Comparison of ENCODE assay signal across 15 cellular contexts in genomic region chr21:35426484-35426883, GRCh38.
"Had no signal": no experiment of that assay in that cellular context is flagged by ENCODE, and none has a peak within 500 bp of the region (broad histone marks: within the 10 kb centered on the region; RNA-seq: fewer than 3 reads in every experiment).

No MANE protein-coding gene starts in this region.

- ATAC-seq: effector memory CD8-positive, alpha-beta T cell; left colon; stimulated activated memory B cell treated with anti-CD40 and anti-IgM and Interleukin-4, amounts not matched to agents 10 μg/mL and 1 μg/mL and 100 μg/mL, for 72 hours; T-helper 17 cell had no signal

- H3K4me1 Mint-ChIP-seq: naive B cell had no signal

- H3K27ac Mint-ChIP-seq: activated CD4-positive, alpha-beta T cell treated with anti-CD3 and anti-CD28 coated beads, Interleukin-2, amount 10 ng/mL, durations not matched to agents 24 days and 14 days; effector memory CD8-positive, alpha-beta T cell; naive B cell; stimulated activated memory B cell treated with anti-CD40 and anti-IgM and Interleukin-4, amounts not matched to agents 10 μg/mL and 1 μg/mL and 100 μg/mL, for 72 hours; T-helper 17 cell had no signal

- H3K4me3 Mint-ChIP-seq: activated CD4-positive, alpha-beta T cell treated with anti-CD3 and anti-CD28 coated beads, Interleukin-2, amount 10 ng/mL, durations not matched to agents 24 days and 14 days; effector memory CD8-positive, alpha-beta T cell; naive B cell; stimulated activated memory B cell treated with anti-CD40 and anti-IgM and Interleukin-4, amounts not matched to agents 10 μg/mL and 1 μg/mL and 100 μg/mL, for 72 hours; T-helper 17 cell had no signal

- H3K9me3 Mint-ChIP-seq: effector memory CD8-positive, alpha-beta T cell had no signal

- DNase-seq: activated CD4-positive, alpha-beta T cell treated with anti-CD3 and anti-CD28 coated beads, Interleukin-2, amount 10 ng/mL, durations not matched to agents 24 days and 14 days; activated CD8-positive, alpha-beta memory T cell treated with anti-CD3 and anti-CD28 coated beads for 24 hours; activated effector memory CD4-positive, alpha-beta T cell treated with anti-CD3 and anti-CD28 coated beads, Interleukin-2, amount 50 U/mL, for 16 hours; aorta; dermis blood vessel endothelial cell; effector memory CD8-positive, alpha-beta T cell; foreskin melanocyte; head of caudate nucleus; left colon; naive B cell; sigmoid colon; stimulated activated CD4-positive, alpha-beta T cell treated with anti-CD3 and anti-CD28 coated beads, Interleukin-12 subunit alpha, Interleukin-12 subunit beta, amount 100 ng/mL, for 4 hours; substantia nigra; T-helper 17 cell had no signal
